In the genomic region with DNA sequence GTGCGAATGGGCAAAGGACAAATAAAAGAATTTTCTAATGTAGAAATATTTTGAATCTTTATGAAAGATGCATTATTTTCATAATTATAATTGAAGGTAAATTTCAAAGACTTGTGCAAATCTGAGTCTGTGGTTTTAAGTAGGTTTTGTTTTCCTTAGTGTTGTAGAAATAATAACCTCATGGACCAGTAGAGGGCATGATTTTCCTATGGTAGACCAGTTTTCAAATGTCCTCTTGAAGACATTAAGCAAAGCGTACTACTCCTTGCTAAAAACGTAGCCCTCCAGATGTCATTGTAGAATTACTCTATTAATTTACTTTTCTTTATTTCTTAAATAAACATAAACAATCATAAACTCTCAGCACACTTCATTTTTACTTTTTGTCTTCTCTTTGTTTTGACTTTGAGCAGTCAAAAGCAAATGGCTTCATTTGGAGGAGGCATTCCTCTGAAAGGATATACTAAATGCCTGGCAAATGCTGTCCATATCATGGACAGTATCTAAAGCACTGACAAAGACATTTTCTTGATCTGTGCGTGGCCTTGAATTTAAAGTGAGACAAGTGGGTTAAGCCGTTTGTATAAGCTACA, we compare ENCODE assay signal across 8 cellular contexts.
DNase-seq lines count a peak whose midpoint lies in the region; ATAC-seq and TF ChIP-seq lines count a peak whose summit lies in the region.

No MANE protein-coding gene starts in this region.

- CTCF ChIA-PET in Calu3 (lab: Charles Lee) = no interaction called here

- ATAC-seq in GM21390 (IDR thresholded peaks at IDR 0.05; ENCODE audit: unreplicated experiment) (peak; percentile 69), right lobe of liver (peak in 2 of 4 donors; percentile 38 to 60), HG02884 (IDR thresholded peaks at IDR 0.05; ENCODE audit: unreplicated experiment) (no peak), HG03025 (IDR thresholded peaks at IDR 0.05; ENCODE audit: low FRiP score, unreplicated experiment) (no peak)

- no peaks in the 10 kb centered on the region for H3K27me3 Mint-ChIP-seq in Calu3 (ENCODE audit: unreplicated experiment)

- DNase-seq in Calu3 = no peak
- DNase-seq in NCI-H2227 treated with DMSO at 0.1 percent for 48 hours (lab: John Stamatoyannopoulos, UW) = peak; percentile 37
- peak; percentile 63 for DNase-seq in astrocyte of the spinal cord (ENCODE audit: low read depth, low spot score)
- no peak for DNase-seq in right lobe of liver
- no peak for DNase-seq in posterior cingulate gyrus

- no peak overlapping the region for H3K4me3 ChIP-seq in astrocyte of the spinal cord (ENCODE audit: low read depth, low read length)
- H3K4me3 ChIP-seq in right lobe of liver = no peak overlapping the region

- H3K9me3 Mint-ChIP-seq in Calu3 (ENCODE audit: low read depth, unreplicated experiment) = no peaks in the 10 kb centered on the region

- no peaks in the 10 kb centered on the region for H3K27me3 ChIP-seq in right lobe of liver

- H3K4me1 ChIP-seq in right lobe of liver = no peaks in the 10 kb centered on the region

- in situ Hi-C loops in astrocyte of the spinal cord (cut with HindIII; ENCODE audit: low sequenced_read_pairs) = no loop called here

- no peak overlapping the region for H3K27ac Mint-ChIP-seq in Calu3 (ENCODE audit: unreplicated experiment)

- peaks cover 20% of the 10 kb centered on the region for H3K4me1 Mint-ChIP-seq in Calu3 (ENCODE audit: low read depth, unreplicated experiment)

- intact Hi-C loops in Calu3 (cut with micrococcal nuclease; ENCODE audit: unreplicated experiment) = loop anchor here (1.0 to 10.0 kb wide), 5 partner anchors 99 to 392 kb away; a partner anchor contains a TSS
- intact Hi-C loops in right lobe of liver (cut with DNase I) = no loop called here
- intact Hi-C loops in posterior cingulate gyrus (cut with DNase I) = loop anchor here (5.0 kb wide), 1 partner anchor 394 kb away; no protein-coding TSS in a partner anchor

- H3K9me3 ChIP-seq in right lobe of liver = no peaks in the 10 kb centered on the region

- H3K36me3 Mint-ChIP-seq in Calu3 (ENCODE audit: insufficient read depth, unreplicated experiment) = no peaks in the 10 kb centered on the region

- no peak for TF ChIP-seq POLR2A in right lobe of liver (IDR thresholded peaks at IDR 0.05)

- H3K27ac ChIP-seq in right lobe of liver = no peak overlapping the region

- BruUV-seq in Calu3 (replicated peaks; lab: Mats Ljungman, UMichigan) = no TSS peak

- H3K4me3 Mint-ChIP-seq in Calu3 (ENCODE audit: low read depth, unreplicated experiment) = no peak overlapping the region

- no peaks in the 10 kb centered on the region for H3K36me3 ChIP-seq in right lobe of liver

- TF ChIP-seq CTCF in Calu3 (IDR thresholded peaks at IDR 0.05; ENCODE audit: unreplicated experiment) = peak; percentile 54
- peak; percentile 50 for TF ChIP-seq CTCF in astrocyte of the spinal cord (IDR thresholded peaks at IDR 0.05; ENCODE audit: low read depth, low read length)
- peak; percentile 16 to 60 (median 54) for TF ChIP-seq CTCF in right lobe of liver (IDR thresholded peaks at IDR 0.05)

- WGBS in right lobe of liver (ENCODE audit: insufficient coverage, low coverage, low lambda C conversion rate, missing lambda C conversion rate) = 62% methylated on average over 5 of the region's 5 CpGs

Comparison
In these comparisons a context has a peak if more than half of its experiments do, and no peak if none do; other contexts are left out.
1. DNase-seq: peak in NCI-H2227 treated with DMSO at 0.1 percent for 48 hours (single experiment) and astrocyte of the spinal cord (single experiment); none in Calu3 (single experiment), right lobe of liver (0 of 3) and posterior cingulate gyrus (0 of 10).
2. intact Hi-C loops: an anchor here in Calu3 (1.0 to 10.0 kb wide) and posterior cingulate gyrus (5.0 kb wide); none called in right lobe of liver.
3. Peak in every context shown above with its lines, with median percentiles within 50 percentile points of each other: CTCF ChIP-seq.